8 cellular contexts compared by ENCODE assay signal in the genomic region with DNA sequence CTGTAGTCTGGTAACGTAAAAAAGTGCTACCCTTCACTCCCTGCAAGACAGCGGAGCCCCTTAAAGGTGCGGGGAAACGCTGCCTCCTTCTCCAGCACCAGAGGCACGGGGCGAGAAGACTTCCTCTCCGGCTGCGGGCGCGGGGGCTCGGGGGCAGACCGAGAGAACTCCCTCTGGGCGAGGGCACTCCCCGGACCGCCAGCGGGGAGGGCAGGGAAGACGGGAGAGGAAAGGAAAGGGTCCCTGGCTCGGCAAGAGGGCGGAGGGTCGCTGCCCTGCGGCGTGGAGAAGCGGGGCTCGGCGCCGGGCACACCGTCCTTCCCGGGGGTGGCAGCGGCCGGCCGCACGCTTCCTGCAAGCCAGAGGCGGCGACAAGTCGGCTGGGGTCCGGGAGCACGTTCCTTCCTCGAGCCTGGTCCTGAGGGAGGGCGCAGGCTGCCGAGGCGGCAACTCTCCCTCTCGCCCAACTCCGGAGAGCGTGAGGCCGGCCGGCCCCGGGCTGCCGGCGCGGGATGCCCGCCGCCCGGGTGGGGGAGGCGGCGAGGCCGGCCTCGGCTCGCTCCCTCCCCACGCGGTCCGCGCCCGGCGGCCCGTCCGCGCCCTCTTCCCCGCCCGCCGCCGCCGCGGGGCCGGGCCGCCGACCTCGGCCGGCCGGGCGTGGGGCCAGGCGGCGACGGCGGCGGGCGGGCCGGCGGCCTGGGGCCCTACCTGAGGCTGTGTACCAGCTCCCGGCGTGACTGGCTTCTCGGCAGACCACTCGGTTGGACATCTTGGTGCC. TPM values are rescaled to one million over a fixed set of nuclear protein-coding genes. Genes with fewer than 3 reads are reported as not detected.
DNase-seq lines count a peak whose midpoint lies in the region; ATAC-seq and TF ChIP-seq lines count a peak whose summit lies in the region.

No MANE protein-coding gene starts in this region.

- intact Hi-C loops in right cardiac atrium (cut with DNase I) = loop anchor here in 1 of 4 donors (5.0 kb wide), 1 partner anchor 53 kb away; a partner anchor contains a TSS

- DNase-seq in AG10803 (ENCODE audit: low read depth) = peak; percentile 21
- peak; percentile 22 for DNase-seq in SW480 (ENCODE audit: low spot score)
- DNase-seq in amniotic epithelial cell (ENCODE audit: low read depth) = peak; percentile 21
- DNase-seq in right cardiac atrium = peak; percentile 48 to 80 (median 71)
- DNase-seq in NCI-H524 treated with DMSO at 0.1 percent for 48 hours (lab: John Stamatoyannopoulos, UW) = no peak

- H3K4me3 ChIP-seq in AG10803 (ENCODE audit: low read length) (peak overlapping the region; percentile 81), right cardiac atrium (ENCODE audit: low read length) (peak overlapping the region; percentile 62), rectal smooth muscle tissue (ENCODE audit: low read length) (peak overlapping the region; percentile 86)

- H3K4me1 ChIP-seq in right cardiac atrium (ENCODE audit: control insufficient read depth, insufficient read depth, low read length) = no peaks in the 10 kb centered on the region
- H3K4me1 ChIP-seq in rectal smooth muscle tissue (ENCODE audit: control insufficient read depth, insufficient read depth, low read length) = peaks cover 14% of the 10 kb centered on the region

- under 1% methylated on average over 92 of the region's 92 CpGs for WGBS in right cardiac atrium

- TF ChIP-seq CTCF in AG10803 (conservative IDR thresholded peaks at IDR 0.05; ENCODE audit: low read length) = no peak

- H3K9me3 ChIP-seq in right cardiac atrium (ENCODE audit: control insufficient read depth, low read length) = no peaks in the 10 kb centered on the region

- no peak overlapping the region for H3K9ac ChIP-seq in rectal smooth muscle tissue (ENCODE audit: low read length)

- H3K27me3 ChIP-seq in right cardiac atrium (ENCODE audit: control insufficient read depth, insufficient read depth) (no peaks in the 10 kb centered on the region), rectal smooth muscle tissue (ENCODE audit: control insufficient read depth, insufficient read depth, low read length) (no peaks in the 10 kb centered on the region)

- no peaks in the 10 kb centered on the region for H3K36me3 ChIP-seq in rectal smooth muscle tissue (ENCODE audit: control insufficient read depth, insufficient read depth, low read length)

- H3K27ac ChIP-seq in right cardiac atrium (ENCODE audit: low read length) (peak overlapping the region; percentile 42), rectal smooth muscle tissue (ENCODE audit: low read depth, low read length) (peak overlapping the region; percentile 71)

- peak; percentile 25 for ATAC-seq in GM18909 (IDR thresholded peaks at IDR 0.05; ENCODE audit: poor library complexity, unreplicated experiment)
- peak; percentile 12 for ATAC-seq in HG03108 (IDR thresholded peaks at IDR 0.05; ENCODE audit: unreplicated experiment)
- peak; percentile 6 to 9 for ATAC-seq in right cardiac atrium

RNA-seq across cellular contexts. Expression of a gene that starts 1.1 kb away (rescaled TPM):
- total RNA-seq in right cardiac atrium = 10 to 100 TPM; 33.0 to 39.7 (median 37.0) TPM
- polyA plus RNA-seq in right cardiac atrium = 37.0 TPM

RNA-seq across cellular contexts. Expression of a gene that starts 29.9 kb away (rescaled TPM):
- total RNA-seq in right cardiac atrium = 10 to 100 TPM; 34.7 to 46.0 (median 44.1) TPM
- 92.1 TPM for polyA plus RNA-seq in right cardiac atrium

RNA-seq across cellular contexts. Expression of a gene that starts 53.7 kb away (rescaled TPM):
- total RNA-seq in right cardiac atrium = 1 to 10 TPM; 8.1 to 9.1 (median 8.6) TPM
- polyA plus RNA-seq in right cardiac atrium = 2.4 TPM
